8 cellular contexts compared by ENCODE assay signal in genomic region chr22:50621948-50622722, GRCh38. TPM values are rescaled to one million over a fixed set of nuclear protein-coding genes. Genes with fewer than 3 reads are reported as not detected.
DNase-seq lines count a peak whose midpoint lies in the region; ATAC-seq, FAIRE-seq and TF ChIP-seq lines count a peak whose summit lies in the region.

No MANE protein-coding gene starts in this region.

- peak overlapping the region; percentile 26; the same call in 1 of the 2 replicates for H3K9ac ChIP-seq in ES-I3 (ENCODE audit: low read depth, low read length)

- peak; percentile 41 for DNase-seq in activated naive CD8-positive, alpha-beta T cell treated with anti-CD3 and anti-CD28 coated beads for 36 hours
- DNase-seq in mesothelial cell of epicardium (ENCODE audit: low spot score in 2 of 2, unreplicated experiment in 2 of 2) (no peak), erythroblast (lab: John Stamatoyannopoulos, UW) (no peak), D721Med (ENCODE audit: insufficient read length, low spot score) (no peak), sigmoid colon (no peak)

- H3K9me3 ChIP-seq in ES-I3 (ENCODE audit: control insufficient read depth, insufficient read depth, low read length), result no peaks in the 10 kb centered on the region
- H3K9me3 ChIP-seq in KOPT-K1 (ENCODE audit: insufficient read depth, low read length, poor library complexity, severe bottlenecking), result no peaks in the 10 kb centered on the region
- H3K9me3 ChIP-seq in sigmoid colon, result no peaks in the 10 kb centered on the region

- WGBS in sigmoid colon, 2 donors, result 14 to 15% methylated on average over 18 of the region's 18 CpGs

- no peak for ATAC-seq in HG02571 (IDR thresholded peaks at IDR 0.05; ENCODE audit: unreplicated experiment)

- H3K4me1 ChIP-seq in ES-I3 (ENCODE audit: insufficient read depth, low read length) (peaks cover 11% of the 10 kb centered on the region), sigmoid colon (peaks cover 0 to 21% (median 12%) of the 10 kb centered on the region in 4 donors)

- peaks cover 41% of the 10 kb centered on the region for H3K4me1 Mint-ChIP-seq in activated naive CD8-positive, alpha-beta T cell treated with anti-CD3 and anti-CD28 coated beads for 36 hours
- H3K4me1 Mint-ChIP-seq in mesothelial cell of epicardium, result peaks cover 23% of the 10 kb centered on the region

- no peaks in the 10 kb centered on the region for H3K9me3 Mint-ChIP-seq in activated naive CD8-positive, alpha-beta T cell treated with anti-CD3 and anti-CD28 coated beads for 36 hours
- H3K9me3 Mint-ChIP-seq in mesothelial cell of epicardium, result no peaks in the 10 kb centered on the region

- no peak overlapping the region for H3K4me3 ChIP-seq in sigmoid colon

- H3K4me3 Mint-ChIP-seq in activated naive CD8-positive, alpha-beta T cell treated with anti-CD3 and anti-CD28 coated beads for 36 hours, result peak overlapping the region; percentile 82
- H3K4me3 Mint-ChIP-seq in mesothelial cell of epicardium, result peak overlapping the region; percentile 50

- no peaks in the 10 kb centered on the region for H3K36me3 Mint-ChIP-seq in activated naive CD8-positive, alpha-beta T cell treated with anti-CD3 and anti-CD28 coated beads for 36 hours
- no peaks in the 10 kb centered on the region for H3K36me3 Mint-ChIP-seq in mesothelial cell of epicardium

- H3K27ac Mint-ChIP-seq in activated naive CD8-positive, alpha-beta T cell treated with anti-CD3 and anti-CD28 coated beads for 36 hours, result peak overlapping the region; percentile 99
- H3K27ac Mint-ChIP-seq in mesothelial cell of epicardium, result peak overlapping the region; percentile 61

- TF ChIP-seq POLR2A in erythroblast (IDR thresholded peaks at IDR 0.05; ENCODE audit: low read length) (no peak), sigmoid colon (IDR thresholded peaks at IDR 0.05) (no peak)

- no peak for TF ChIP-seq CTCF in mesothelial cell of epicardium (IDR thresholded peaks at IDR 0.05; ENCODE audit: unreplicated experiment)
- TF ChIP-seq CTCF in D721Med (IDR thresholded peaks at IDR 0.05; ENCODE audit: insufficient read depth, missing control alignments), result no peak
- TF ChIP-seq CTCF in sigmoid colon (IDR thresholded peaks at IDR 0.05), result no peak

- peak overlapping the region; percentile 44 for H3K27ac ChIP-seq in KOPT-K1 (ENCODE audit: low read depth, low read length, poor library complexity, severe bottlenecking)
- peak overlapping the region in 1 of 4 donors; percentile 27 for H3K27ac ChIP-seq in sigmoid colon

- TF ChIP-seq EP300 in sigmoid colon (IDR thresholded peaks at IDR 0.05), result no peak

- no peaks in the 10 kb centered on the region for H3K27me3 Mint-ChIP-seq in activated naive CD8-positive, alpha-beta T cell treated with anti-CD3 and anti-CD28 coated beads for 36 hours
- H3K27me3 Mint-ChIP-seq in mesothelial cell of epicardium (ENCODE audit: low read depth), result peaks cover 11% of the 10 kb centered on the region

- H3K27me3 ChIP-seq in sigmoid colon, result peaks cover 0 to 39% (median 20%) of the 10 kb centered on the region in 3 donors

- no peak for FAIRE-seq in D721Med (lab: Jason Lieb, UNC)

- intact Hi-C loops in sigmoid colon (cut with DNase I), result loop anchor here (5.0 kb wide), 1 partner anchor 80 kb away; no protein-coding TSS in a partner anchor

- no peaks in the 10 kb centered on the region for H3K36me3 ChIP-seq in ES-I3 (ENCODE audit: insufficient read depth, low read length)
- no peaks in the 10 kb centered on the region for H3K36me3 ChIP-seq in KOPT-K1 (ENCODE audit: insufficient read depth, low read length)
- H3K36me3 ChIP-seq in sigmoid colon, result no peaks in the 10 kb centered on the region

RNA-seq across cellular contexts. Expression of gene ARSA, which starts 5.8 kb away (rescaled TPM):
- 10 to 100 TPM; 12.6 to 13.5 TPM for total RNA-seq in activated naive CD8-positive, alpha-beta T cell treated with anti-CD3 and anti-CD28 coated beads for 36 hours
- total RNA-seq in mesothelial cell of epicardium (45.2 to 51.5 TPM (median 49.9 TPM) in 3 replicates), sigmoid colon (10 to 100 TPM; 19.3 to 26.3 (median 23.8) TPM)
- 10 to 100 TPM; 10.8 to 56.9 (median 26.8) TPM for polyA plus RNA-seq in sigmoid colon

RNA-seq across cellular contexts. Expression of gene MAPK8IP2, which starts 21.5 kb away (rescaled TPM):
- under 1 TPM; 0.16 to 0.21 TPM for total RNA-seq in activated naive CD8-positive, alpha-beta T cell treated with anti-CD3 and anti-CD28 coated beads for 36 hours
- 2.8 to 3.2 TPM (median 2.8 TPM) in 3 replicates for total RNA-seq in mesothelial cell of epicardium
- total RNA-seq in sigmoid colon, result 1 to 10 TPM in 3 of 4 donors, under 1 TPM in 1; 0.66 to 2.9 (median 2.0) TPM
- 1 to 10 TPM in 1 of 3 donors, under 1 TPM in 2; under 0.01 to 1.9 (median 0.23) TPM for polyA plus RNA-seq in sigmoid colon

RNA-seq across cellular contexts. Expression of gene CHKB, which starts 39.5 kb away (rescaled TPM):
- 10 to 100 TPM; 57.3 to 60.3 TPM for total RNA-seq in activated naive CD8-positive, alpha-beta T cell treated with anti-CD3 and anti-CD28 coated beads for 36 hours
- total RNA-seq in mesothelial cell of epicardium, result 115 to 118 TPM (median 116 TPM) in 3 replicates
- total RNA-seq in sigmoid colon, result 10 to 100 TPM; 22.0 to 55.1 (median 39.2) TPM
- 10 to 100 TPM; 24.7 to 90.0 (median 37.8) TPM for polyA plus RNA-seq in sigmoid colon

RNA-seq across cellular contexts. Expression of gene CPT1B, which starts 43.9 kb away (rescaled TPM):
- total RNA-seq in activated naive CD8-positive, alpha-beta T cell treated with anti-CD3 and anti-CD28 coated beads for 36 hours, result 10 to 100 TPM; 33.6 to 33.7 TPM
- 109 to 112 TPM (median 111 TPM) in 3 replicates for total RNA-seq in mesothelial cell of epicardium
- total RNA-seq in sigmoid colon, result 10 to 100 TPM in 1 of 4 donors, 1 to 10 TPM in 3; 1.4 to 10.2 (median 6.1) TPM
- 10 to 100 TPM in 1 of 3 donors, 1 to 10 TPM in 2; 3.2 to 22.6 (median 4.2) TPM for polyA plus RNA-seq in sigmoid colon

RNA-seq across cellular contexts. Expression of gene SHANK3, which starts 50.5 kb away (rescaled TPM):
- total RNA-seq in activated naive CD8-positive, alpha-beta T cell treated with anti-CD3 and anti-CD28 coated beads for 36 hours, result under 1 TPM; 0.27 to 0.30 TPM
- total RNA-seq in mesothelial cell of epicardium (14.2 to 14.8 TPM (median 14.3 TPM) in 3 replicates), sigmoid colon (10 to 100 TPM in 1 of 4 donors, 1 to 10 TPM in 3; 2.5 to 14.4 (median 3.7) TPM)
- 1 to 10 TPM in 1 of 3 donors, under 1 TPM in 2; 0.23 to 6.6 (median 0.60) TPM for polyA plus RNA-seq in sigmoid colon
